In genomic region chr11:44036811-44037657, GRCh38 we compare ENCODE assay signal across 9 cellular contexts. TPM values are rescaled to one million over a fixed set of nuclear protein-coding genes. Genes with fewer than 3 reads are reported as not detected.
DNase-seq lines count a peak whose midpoint lies in the region; ATAC-seq, FAIRE-seq and TF ChIP-seq lines count a peak whose summit lies in the region.
"Had no signal": no experiment of that assay in that cellular context is flagged by ENCODE, and none has a peak within 500 bp of the region (broad histone marks: within the 10 kb centered on the region; RNA-seq: fewer than 3 reads in every experiment).

No MANE protein-coding gene starts in this region.

- H3K27me3 Mint-ChIP-seq in activated naive CD8-positive, alpha-beta T cell treated with anti-CD3 and anti-CD28 coated beads, Interleukin-2, amount 10 ng/mL, durations not matched to agents 7 days and 5 days = no peaks in the 10 kb centered on the region

- 20 to 21% methylated on average over 12 of the region's 12 CpGs for WGBS in pancreas, 2 donors

- no peaks in the 10 kb centered on the region for H3K36me3 Mint-ChIP-seq in activated naive CD8-positive, alpha-beta T cell treated with anti-CD3 and anti-CD28 coated beads, Interleukin-2, amount 10 ng/mL, durations not matched to agents 7 days and 5 days

- ATAC-seq in activated naive CD8-positive, alpha-beta T cell treated with anti-CD3 and anti-CD28 coated beads, Interleukin-2, amount 10 ng/mL, durations not matched to agents 7 days and 5 days (ENCODE audit: low read depth) = no peak
- ATAC-seq in pancreas = peak; percentile 77 to 99 (median 98)
- no peak for ATAC-seq in HG02610 (IDR thresholded peaks at IDR 0.05; ENCODE audit: unreplicated experiment)

- peak; percentile 19 to 78 (median 69) for TF ChIP-seq CTCF in pancreas (IDR thresholded peaks at IDR 0.05)

- H3K27ac ChIP-seq in pancreas = no peak overlapping the region

- H3K4me3 ChIP-seq in pancreas = no peak overlapping the region

- peak in 13 of 14 donors; percentile 13 to 75 (median 67) for DNase-seq in C1 segment of cervical spinal cord (lab: John Stamatoyannopoulos, UW)
- DNase-seq in GM19238 (ENCODE audit: insufficient read length, low spot score) = peak; percentile 10
- peak; percentile 81 for DNase-seq in HT-29 (ENCODE audit: low spot score)
- DNase-seq in NCI-H82 treated with DMSO at 0.1 percent for 48 hours (lab: John Stamatoyannopoulos, UW; ENCODE audit: unreplicated experiment) = peak; percentile 23
- DNase-seq in activated naive CD8-positive, alpha-beta T cell treated with anti-CD3 and anti-CD28 coated beads, Interleukin-2, amount 10 ng/mL, durations not matched to agents 7 days and 5 days = peak; percentile 35
- DNase-seq in head of caudate nucleus = peak; percentile 72 to 96 (median 88)
- peak in 5 of 6 donors; percentile 49 to 76 (median 72) for DNase-seq in pancreas

- no peak overlapping the region for H3K4me3 Mint-ChIP-seq in activated naive CD8-positive, alpha-beta T cell treated with anti-CD3 and anti-CD28 coated beads, Interleukin-2, amount 10 ng/mL, durations not matched to agents 7 days and 5 days

- POLR2A ChIA-PET in activated naive CD8-positive, alpha-beta T cell treated with anti-CD3 and anti-CD28 coated beads, Interleukin-2, amount 10 ng/mL, durations not matched to agents 7 days and 5 days (lab: Charles Lee) = interaction anchor here (0.6 kb wide), 1 partner anchor 245 kb away, joined by 3 read pairs; no protein-coding TSS in a partner anchor

- no peaks in the 10 kb centered on the region for H3K27me3 ChIP-seq in pancreas

- no peaks in the 10 kb centered on the region for H3K4me1 ChIP-seq in pancreas

- H3K27ac Mint-ChIP-seq in activated naive CD8-positive, alpha-beta T cell treated with anti-CD3 and anti-CD28 coated beads, Interleukin-2, amount 10 ng/mL, durations not matched to agents 7 days and 5 days = no peak overlapping the region

- no peaks in the 10 kb centered on the region for H3K36me3 ChIP-seq in pancreas

- no peaks in the 10 kb centered on the region for H3K4me1 Mint-ChIP-seq in activated naive CD8-positive, alpha-beta T cell treated with anti-CD3 and anti-CD28 coated beads, Interleukin-2, amount 10 ng/mL, durations not matched to agents 7 days and 5 days

- H3K9me3 Mint-ChIP-seq in activated naive CD8-positive, alpha-beta T cell treated with anti-CD3 and anti-CD28 coated beads, Interleukin-2, amount 10 ng/mL, durations not matched to agents 7 days and 5 days = peaks cover 5% of the 10 kb centered on the region

- no peaks in the 10 kb centered on the region for H3K9me3 ChIP-seq in pancreas

- intact Hi-C loops in head of caudate nucleus (cut with DNase I) (loop anchor here (2.0 to 5.0 kb wide), 2 partner anchors 90 to 146 kb away; no protein-coding TSS in a partner anchor), pancreas (cut with DNase I) (loop anchor here in 1 of 3 donors (10.0 kb wide), 1 partner anchor 112 kb away; no protein-coding TSS in a partner anchor)

- FAIRE-seq in pancreas (lab: Jason Lieb, UNC) = no peak

RNA-seq across cellular contexts. Expression of gene ACCSL, which starts 10.7 kb away (rescaled TPM):
- total RNA-seq in HT-29 (2014; rRNA removed; shearing (Covaris generic)) = not detected in 2 replicates
- total RNA-seq in activated naive CD8-positive, alpha-beta T cell treated with anti-CD3 and anti-CD28 coated beads, Interleukin-2, amount 10 ng/mL, durations not matched to agents 7 days and 5 days = not detected
- total RNA-seq in pancreas = not detected
- not detected for polyA plus RNA-seq in pancreas
- total RNA-seq: skeletal muscle tissue had no signal

RNA-seq across cellular contexts. Expression of gene ACCS, which starts 29.0 kb away (rescaled TPM):
- total RNA-seq in HT-29 (2014; rRNA removed; shearing (Covaris generic)) = 14.2 and 18.5 TPM in 2 replicates
- total RNA-seq in activated naive CD8-positive, alpha-beta T cell treated with anti-CD3 and anti-CD28 coated beads, Interleukin-2, amount 10 ng/mL, durations not matched to agents 7 days and 5 days = 10 to 100 TPM; 14.3 to 14.5 TPM
- 10 to 100 TPM; 10.1 to 20.9 (median 15.0) TPM for total RNA-seq in pancreas
- 10 to 100 TPM; 47.9 to 68.1 TPM for polyA plus RNA-seq in pancreas

RNA-seq across cellular contexts. Expression of gene EXT2, which starts 58.4 kb away (rescaled TPM):
- 61.5 and 66.2 TPM in 2 replicates for total RNA-seq in HT-29 (2014; rRNA removed; shearing (Covaris generic))
- 10 to 100 TPM; 26.3 to 28.8 TPM for total RNA-seq in activated naive CD8-positive, alpha-beta T cell treated with anti-CD3 and anti-CD28 coated beads, Interleukin-2, amount 10 ng/mL, durations not matched to agents 7 days and 5 days
- 10 to 100 TPM; 18.9 to 36.3 (median 26.8) TPM for total RNA-seq in pancreas
- polyA plus RNA-seq in pancreas = 10 to 100 TPM; 14.4 to 18.3 TPM

Comparison
In these comparisons a context has a peak if more than half of its experiments do, and no peak if none do; other contexts are left out.
1. DNase-seq: peak in every context shown above with its lines; median percentile 88 in head of caudate nucleus; 81 in HT-29; 72 in pancreas; 67 in C1 segment of cervical spinal cord; 35 in activated naive CD8-positive, alpha-beta T cell treated with anti-CD3 and anti-CD28 coated beads, Interleukin-2, amount 10 ng/mL, durations not matched to agents 7 days and 5 days; 23 in NCI-H82 treated with DMSO at 0.1 percent for 48 hours; 10 in GM19238.
2. ATAC-seq: peak in pancreas (4 of 4); none in activated naive CD8-positive, alpha-beta T cell treated with anti-CD3 and anti-CD28 coated beads, Interleukin-2, amount 10 ng/mL, durations not matched to agents 7 days and 5 days (single experiment) and HG02610 (single experiment).